ENCODE assay signal across 18 cellular contexts in genomic region chr14:77979171-77979570, GRCh38.
"Had no signal": no experiment of that assay in that cellular context is flagged by ENCODE, and none has a peak within 500 bp of the region (broad histone marks: within the 10 kb centered on the region; RNA-seq: fewer than 3 reads in every experiment).

No MANE protein-coding gene starts in this region.

- ATAC-seq: activated CD4-positive, CD25-positive, alpha-beta regulatory T cell treated with anti-CD3 and anti-CD28 coated beads, Interleukin-2, amount 50 U/mL, for 24 hours; activated CD8-positive, alpha-beta T cell treated with anti-CD3 and anti-CD28 coated beads, Interleukin-2, amount 10 ng/mL, durations not matched to agents 7 days and 5 days; activated naive CD8-positive, alpha-beta T cell treated with anti-CD3 and anti-CD28 coated beads, Interleukin-2, amount 50 U/mL, for 24 hours; gastroesophageal sphincter; heart right ventricle; pancreas had no signal

- H3K4me1 Mint-ChIP-seq: central memory CD8-positive, alpha-beta T cell had no signal

- H3K36me3 Mint-ChIP-seq: activated naive CD4-positive, alpha-beta T cell treated with anti-CD3 and anti-CD28 coated beads, Interleukin-2, amount 10 ng/mL, durations not matched to agents 7 days and 5 days; immature natural killer cell had no signal

- H3K4me3 Mint-ChIP-seq: activated CD4-positive, alpha-beta T cell treated with anti-CD3 and anti-CD28 coated beads, Interleukin-2, amount 10 ng/mL, durations not matched to agents 7 days and 5 days; activated CD8-positive, alpha-beta T cell treated with anti-CD3 and anti-CD28 coated beads, Interleukin-2, amount 10 ng/mL, durations not matched to agents 7 days and 5 days; activated naive CD4-positive, alpha-beta T cell treated with anti-CD3 and anti-CD28 coated beads, Interleukin-2, amount 10 ng/mL, durations not matched to agents 7 days and 5 days; activated naive CD8-positive, alpha-beta T cell treated with anti-CD3 and anti-CD28 coated beads, Interleukin-2, amount 50 U/mL, for 24 hours; activated T-cell treated with anti-CD3 and anti-CD28 coated beads, Interleukin-2, amount 50 U/mL, for 24 hours; central memory CD8-positive, alpha-beta T cell; T-helper 1 cell treated with Interleukin-12 subunit alpha and Interleukin-12 subunit beta and Interleukin-4 antibody, amounts not matched to agents 30 μg/mL and 1 μg/mL, for 36 hours had no signal

- DNase-seq: activated CD4-positive, alpha-beta T cell treated with anti-CD3 and anti-CD28 coated beads, Interleukin-2, amount 10 ng/mL, durations not matched to agents 7 days and 5 days; activated CD8-positive, alpha-beta T cell treated with anti-CD3 and anti-CD28 coated beads, Interleukin-2, amount 10 ng/mL, durations not matched to agents 7 days and 5 days; activated naive CD4-positive, alpha-beta T cell treated with anti-CD3 and anti-CD28 coated beads, Interleukin-2, amount 10 ng/mL, durations not matched to agents 7 days and 5 days; activated naive CD8-positive, alpha-beta T cell treated with anti-CD3 and anti-CD28 coated beads, Interleukin-2, amount 50 U/mL, for 24 hours; activated T-cell treated with anti-CD3 and anti-CD28 coated beads, Interleukin-2, amount 50 U/mL, for 24 hours; aorta; brain microvascular endothelial cell; effector CD4-positive, alpha-beta T cell; heart right ventricle; immature natural killer cell; pancreas; stimulated activated CD8-positive, alpha-beta memory T cell treated with anti-CD3 and anti-CD28 coated beads, Interleukin-4, amount 100 ng/mL, for 48 hours; stimulated activated naive CD4-positive, alpha-beta T cell treated with Interleukin-2 at 50 U/mL for 16 hours; transverse colon had no signal

- H3K9me3 Mint-ChIP-seq: activated CD4-positive, alpha-beta T cell treated with anti-CD3 and anti-CD28 coated beads, Interleukin-2, amount 10 ng/mL, durations not matched to agents 7 days and 5 days; activated naive CD4-positive, alpha-beta T cell treated with anti-CD3 and anti-CD28 coated beads, Interleukin-2, amount 10 ng/mL, durations not matched to agents 7 days and 5 days; activated naive CD8-positive, alpha-beta T cell treated with anti-CD3 and anti-CD28 coated beads, Interleukin-2, amount 50 U/mL, for 24 hours; activated T-cell treated with anti-CD3 and anti-CD28 coated beads, Interleukin-2, amount 50 U/mL, for 24 hours; central memory CD8-positive, alpha-beta T cell; T-helper 1 cell treated with Interleukin-12 subunit alpha and Interleukin-12 subunit beta and Interleukin-4 antibody, amounts not matched to agents 30 μg/mL and 1 μg/mL, for 36 hours had no signal
